24 cellular contexts compared by ENCODE assay signal in genomic region chr10:96422525-96422924, GRCh38.
"Had no signal": no experiment of that assay in that cellular context is flagged by ENCODE, and none has a peak within 500 bp of the region (broad histone marks: within the 10 kb centered on the region; RNA-seq: fewer than 3 reads in every experiment).

No MANE protein-coding gene starts in this region.

- H3K27ac ChIP-seq: coronary artery, esophagus squamous epithelium, heart right ventricle, lower lobe of right lung, prostate gland, right atrium auricular region, testis, tibial artery had no signal

- DNase-seq: dermis blood vessel endothelial cell; effector memory CD4-positive, alpha-beta T cell; esophagus squamous epithelium; foreskin melanocyte; glutamatergic neuron; heart right ventricle; hippocampal formation; kidney glomerular epithelial cell; left colon; left ventricle myocardium superior; lower lobe of right lung; natural killer cell; stimulated activated CD4-positive, alpha-beta T cell treated with anti-CD3 and anti-CD28 coated beads, Interleukin-2, amount 100 ng/mL, for 24 hours; stimulated activated CD4-positive, alpha-beta T cell treated with anti-CD3 and anti-CD28 coated beads, Interleukin-4, amount 100 ng/mL, for 24 hours; stimulated activated naive CD8-positive, alpha-beta T cell treated with anti-CD3 and anti-CD28 coated beads, Interleukin-15, Interleukin-2, amounts not matched to agents 100 U/mL and 50 U/mL, for 24 hours; substantia nigra; testis; tibial artery had no signal

- ATAC-seq: left colon; natural killer cell; stimulated activated effector memory CD8-positive, alpha-beta T cell treated with anti-CD3 and anti-CD28 coated beads, Interleukin-12 subunit alpha, Interleukin-12 subunit beta, amount 100 ng/mL, for 72 hours; stimulated activated naive CD8-positive, alpha-beta T cell treated with anti-CD3 and anti-CD28 coated beads, Interleukin-15, Interleukin-2, amounts not matched to agents 100 U/mL and 50 U/mL, for 24 hours had no signal

- H3K36me3 Mint-ChIP-seq: natural killer cell; stimulated activated effector memory CD8-positive, alpha-beta T cell treated with anti-CD3 and anti-CD28 coated beads, Interleukin-12 subunit alpha, Interleukin-12 subunit beta, amount 100 ng/mL, for 72 hours; type B pancreatic cell had no signal

- H3K4me3 Mint-ChIP-seq: natural killer cell; neural crest cell; stimulated activated effector memory CD8-positive, alpha-beta T cell treated with anti-CD3 and anti-CD28 coated beads, Interleukin-12 subunit alpha, Interleukin-12 subunit beta, amount 100 ng/mL, for 72 hours; type B pancreatic cell had no signal

- H3K4me1 Mint-ChIP-seq: natural killer cell; stimulated activated effector memory CD8-positive, alpha-beta T cell treated with anti-CD3 and anti-CD28 coated beads, Interleukin-12 subunit alpha, Interleukin-12 subunit beta, amount 100 ng/mL, for 72 hours had no signal

- H3K9me3 Mint-ChIP-seq: natural killer cell; neural crest cell; stimulated activated effector memory CD8-positive, alpha-beta T cell treated with anti-CD3 and anti-CD28 coated beads, Interleukin-12 subunit alpha, Interleukin-12 subunit beta, amount 100 ng/mL, for 72 hours; type B pancreatic cell had no signal

- H3K27ac Mint-ChIP-seq: natural killer cell; stimulated activated effector memory CD8-positive, alpha-beta T cell treated with anti-CD3 and anti-CD28 coated beads, Interleukin-12 subunit alpha, Interleukin-12 subunit beta, amount 100 ng/mL, for 72 hours; type B pancreatic cell had no signal
